Comparison of ENCODE assay signal across 1 cellular context in genomic region chr19:50203281-50204080, GRCh38.
TF ChIP-seq lines count a peak whose summit lies in the region.

TSS of gene MYH14 (plus strand) at chr19:50203622. CDS start at chr19:50210366, 6,744 bp downstream.

TF ChIP-seq in K562, 482 proteins besides CTCF, POLR2A, EP300 and RAD21 (continued from another document):
- no peak for TF ChIP-seq BCLAF1 (IDR thresholded peaks at IDR 0.05; ENCODE audit: borderline replicate concordance in 1 of 2, control insufficient read depth in 1 of 2, low read depth in 2 of 2, low read length in 1 of 2)
- no peak for TF ChIP-seq ZNF586 (CRISPR knock-in tag; conservative IDR thresholded peaks at IDR 0.05)
